16 cellular contexts compared by ENCODE assay signal in the genomic region with DNA sequence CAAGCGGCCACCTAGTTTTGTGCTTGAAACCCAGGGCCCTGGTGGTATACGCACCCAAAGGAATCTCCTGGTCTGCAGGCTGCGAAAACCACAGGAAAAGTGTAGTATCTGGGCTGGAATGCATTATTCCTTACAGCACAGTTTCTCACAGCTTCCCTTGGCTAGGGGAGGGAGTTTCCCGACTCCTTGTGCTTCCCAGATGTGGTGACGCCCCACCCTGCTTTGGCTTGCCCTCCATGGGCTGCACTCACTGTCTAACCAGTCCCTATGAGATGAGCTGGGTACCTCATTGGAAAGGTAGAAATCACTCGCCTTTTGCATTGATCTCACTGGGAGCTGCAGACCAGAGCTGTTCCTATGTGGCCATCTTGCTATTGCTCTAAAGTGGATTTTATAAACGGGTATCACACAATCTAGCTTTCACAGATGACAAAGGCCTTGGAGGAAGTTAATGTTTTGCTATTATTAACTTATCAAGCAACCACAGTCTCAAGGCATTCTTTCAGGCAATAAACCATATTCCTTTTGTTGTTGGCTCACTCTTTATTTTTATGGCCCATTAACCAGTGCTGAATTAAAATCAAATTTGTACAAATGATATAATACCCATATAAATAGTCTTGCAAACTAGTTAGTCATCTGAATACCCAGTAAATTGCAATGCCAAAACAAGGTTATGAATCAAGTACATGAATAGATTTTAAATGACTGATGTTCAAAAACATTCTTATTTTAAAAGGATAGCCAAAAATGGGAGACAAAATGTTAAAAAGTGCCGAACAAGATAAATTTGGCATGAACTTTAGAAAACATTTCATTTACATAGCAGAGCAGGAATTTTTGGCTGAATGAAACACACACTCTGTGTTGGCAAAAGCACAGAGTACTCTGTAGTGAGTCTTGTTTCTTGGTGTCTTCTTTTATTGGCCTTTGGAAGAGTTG.
A peak's percentile ranks its signal among the peaks of the same experiment; 100 is the strongest.
DNase-seq lines count a peak whose midpoint lies in the region; ATAC-seq, FAIRE-seq and TF ChIP-seq lines count a peak whose summit lies in the region.
"Had no signal": no experiment of that assay in that cellular context is flagged by ENCODE, and none has a peak within 500 bp of the region (broad histone marks: within the 10 kb centered on the region; RNA-seq: fewer than 3 reads in every experiment).

No MANE protein-coding gene starts in this region.

- ATAC-seq in GM21528 (IDR thresholded peaks at IDR 0.05; ENCODE audit: low FRiP score, unreplicated experiment) = no peak
- ATAC-seq: left lobe of liver had no signal

- peaks cover 16% of the 10 kb centered on the region for H3K4me1 ChIP-seq in adipocyte (ENCODE audit: control insufficient read depth, insufficient read depth, low read length)
- no peaks in the 10 kb centered on the region for H3K4me1 ChIP-seq in hepatocyte (ENCODE audit: insufficient read depth)
- no peaks in the 10 kb centered on the region for H3K4me1 ChIP-seq in small intestine (ENCODE audit: control insufficient read depth in 2 of 2, insufficient read depth in 1 of 2, low read depth in 1 of 2, low read length in 1 of 2)
- H3K4me1 ChIP-seq in GM23248 (ENCODE audit: insufficient read depth) = no peaks in the 10 kb centered on the region
- H3K4me1 ChIP-seq: HAP-1, Peyer's patch had no signal

- H3K27ac ChIP-seq in hepatocyte = peak overlapping the region; percentile 22
- no peak overlapping the region for H3K27ac ChIP-seq in small intestine (ENCODE audit: low read depth in 1 of 2, low read length in 1 of 2)
- no peak overlapping the region for H3K27ac ChIP-seq in GM23248
- H3K27ac ChIP-seq: C4-2B, Peyer's patch had no signal

- in situ Hi-C loops in GM23248 (cut with MboI) = no loop called here

- H3K9ac ChIP-seq in adipocyte (ENCODE audit: low read length) (peak overlapping the region; percentile 74), GM23248 (no peak overlapping the region)

- DNase-seq in EL = peak; percentile 29
- DNase-seq in adipocyte (ENCODE audit: low read depth) = peak; percentile 50
- no peak for DNase-seq in hepatocyte (ENCODE audit: low spot score)
- DNase-seq in small intestine = peak; percentile 61
- no peak for DNase-seq in GM23248
- DNase-seq in islet precursor cell = no peak
- DNase-seq in NCI-H526 (lab: John Stamatoyannopoulos, UW) = no peak
- DNase-seq: activated naive CD4-positive, alpha-beta T cell treated with anti-CD3 and anti-CD28 coated beads, Interleukin-2, amount 10 ng/mL, durations not matched to agents 7 days and 5 days; NCI-H1436 treated with DMSO at 0.1 percent for 48 hours; Peyer's patch; trophoblast cell had no signal

- WGBS in hepatocyte (ENCODE audit: low lambda C conversion rate, missing lambda C conversion rate) = 79% methylated on average over 8 of the region's 8 CpGs
- 38 to 57% (median 50%) methylated on average over 8 of the region's 8 CpGs for WGBS in small intestine, 3 donors
- WGBS in GM23248 (ENCODE audit: low coverage in 1 of 2, low lambda C conversion rate in 2 of 2, missing lambda C conversion rate in 2 of 2), 2 experiments = 3 to 9% methylated on average over 8 of the region's 8 CpGs

- H3K36me3 ChIP-seq in adipocyte (ENCODE audit: control insufficient read depth, insufficient read depth, low read length, severe bottlenecking) (no peaks in the 10 kb centered on the region), hepatocyte (replicated peaks; ENCODE audit: insufficient read depth, low read depth) (no peaks in the 10 kb centered on the region), small intestine (ENCODE audit: control insufficient read depth in 2 of 2, insufficient read depth in 2 of 2, low read length in 2 of 2) (no peaks in the 10 kb centered on the region), GM23248 (ENCODE audit: low read depth) (no peaks in the 10 kb centered on the region)
- H3K36me3 ChIP-seq: HAP-1, Peyer's patch had no signal

- no peaks in the 10 kb centered on the region for H3K27me3 ChIP-seq in adipocyte (replicated peaks; ENCODE audit: control insufficient read depth, insufficient read depth, low read length)
- no peaks in the 10 kb centered on the region for H3K27me3 ChIP-seq in hepatocyte
- H3K27me3 ChIP-seq in small intestine (ENCODE audit: control insufficient read depth in 2 of 2, insufficient read depth in 2 of 2, low read length in 2 of 2) = no peaks in the 10 kb centered on the region
- no peaks in the 10 kb centered on the region for H3K27me3 ChIP-seq in GM23248 (replicated peaks; ENCODE audit: insufficient read depth)
- H3K27me3 ChIP-seq: Peyer's patch had no signal

- H3K4me2 ChIP-seq in hepatocyte (no peak overlapping the region), GM23248 (ENCODE audit: unreplicated experiment) (no peak overlapping the region)

- H3K9me3 ChIP-seq in adipocyte (ENCODE audit: control insufficient read depth, low read length) = peaks cover 6% of the 10 kb centered on the region
- no peaks in the 10 kb centered on the region for H3K9me3 ChIP-seq in hepatocyte (ENCODE audit: low read depth)
- peaks cover 2% of the 10 kb centered on the region for H3K9me3 ChIP-seq in small intestine (ENCODE audit: control insufficient read depth, low read depth)
- no peaks in the 10 kb centered on the region for H3K9me3 ChIP-seq in GM23248 (ENCODE audit: low read depth)
- H3K9me3 ChIP-seq: HAP-1 had no signal

- H3K4me3 ChIP-seq in adipocyte (ENCODE audit: low read length) = peak overlapping the region; percentile 35
- no peak overlapping the region for H3K4me3 ChIP-seq in hepatocyte
- H3K4me3 ChIP-seq in small intestine (ENCODE audit: low read depth in 1 of 2, low read length in 2 of 2) = no peak overlapping the region
- H3K4me3 ChIP-seq in GM23248 = no peak overlapping the region
- H3K4me3 ChIP-seq: HAP-1, Peyer's patch had no signal

- H3K9me2 ChIP-seq in hepatocyte (replicated peaks; ENCODE audit: insufficient read depth) (no peaks in the 10 kb centered on the region), GM23248 (ENCODE audit: insufficient read depth) (no peaks in the 10 kb centered on the region)

- H3K79me2 ChIP-seq in hepatocyte = no peaks in the 10 kb centered on the region
- no peaks in the 10 kb centered on the region for H3K79me2 ChIP-seq in GM23248 (ENCODE audit: insufficient read depth)

- no peaks in the 10 kb centered on the region for H3F3A ChIP-seq in GM23248 (ENCODE audit: insufficient read depth)

- no peaks in the 10 kb centered on the region for H4K20me1 ChIP-seq in hepatocyte (ENCODE audit: insufficient read depth, poor library complexity, severe bottlenecking)
- H4K20me1 ChIP-seq in GM23248 (ENCODE audit: insufficient read depth) = no peaks in the 10 kb centered on the region

- no peak for TF ChIP-seq CTCF in hepatocyte (IDR thresholded peaks at IDR 0.05; ENCODE audit: poor library complexity)

- no peak for FAIRE-seq in small intestine (lab: Jason Lieb, UNC)
- FAIRE-seq: bronchial epithelial cell had no signal

- H2AFZ ChIP-seq in hepatocyte (no peak overlapping the region), GM23248 (no peak overlapping the region)

Comparison
In these comparisons a context has a peak if more than half of its experiments do, and no peak if none do; other contexts are left out.
1. DNase-seq: peak in EL (single experiment), adipocyte (single experiment) and small intestine (single experiment); none in hepatocyte (single experiment), GM23248 (single experiment), islet precursor cell (single experiment) and NCI-H526 (0 of 2).